In genomic region chr1:150516050-150516591, GRCh38 we compare ENCODE assay signal across 8 cellular contexts. TPM values are rescaled to one million over a fixed set of nuclear protein-coding genes. Genes with fewer than 3 reads are reported as not detected.
DNase-seq lines count a peak whose midpoint lies in the region; ATAC-seq and TF ChIP-seq lines count a peak whose summit lies in the region.

No MANE protein-coding gene starts in this region.

- POLR2A ChIA-PET in activated naive CD8-positive, alpha-beta T cell treated with anti-CD3 and anti-CD28 coated beads, Interleukin-2, amount 10 ng/mL, durations not matched to agents 7 days and 5 days (lab: Charles Lee): interaction anchor here (0.5 to 3.6 kb wide), 10 partner anchors 10 to 628 kb away, joined by 3 to 20 read pairs (median 4); partner anchors contain the start of genes MCL1, RPRD2 and TARS2

- peaks cover 3% of the 10 kb centered on the region for H3K36me3 Mint-ChIP-seq in T-helper 1 cell treated with Interleukin-12 subunit alpha and Interleukin-12 subunit beta and Interleukin-4 antibody, amounts not matched to agents 30 μg/mL and 1 μg/mL, for 36 hours (ENCODE audit: low read depth)
- H3K36me3 Mint-ChIP-seq in activated naive CD8-positive, alpha-beta T cell treated with anti-CD3 and anti-CD28 coated beads, Interleukin-2, amount 10 ng/mL, durations not matched to agents 7 days and 5 days: peaks cover 1% of the 10 kb centered on the region

- H3K4me1 Mint-ChIP-seq in T-helper 1 cell treated with Interleukin-12 subunit alpha and Interleukin-12 subunit beta and Interleukin-4 antibody, amounts not matched to agents 30 μg/mL and 1 μg/mL, for 36 hours (ENCODE audit: low read depth): peaks cover 15% of the 10 kb centered on the region
- peaks cover 13% of the 10 kb centered on the region for H3K4me1 Mint-ChIP-seq in activated naive CD8-positive, alpha-beta T cell treated with anti-CD3 and anti-CD28 coated beads, Interleukin-2, amount 10 ng/mL, durations not matched to agents 7 days and 5 days

- peak overlapping the region; percentile 26 for H3K27ac Mint-ChIP-seq in T-helper 1 cell treated with Interleukin-12 subunit alpha and Interleukin-12 subunit beta and Interleukin-4 antibody, amounts not matched to agents 30 μg/mL and 1 μg/mL, for 36 hours
- H3K27ac Mint-ChIP-seq in activated naive CD8-positive, alpha-beta T cell treated with anti-CD3 and anti-CD28 coated beads, Interleukin-2, amount 10 ng/mL, durations not matched to agents 7 days and 5 days: peak overlapping the region; percentile 75

- H3K79me2 ChIP-seq in smooth muscle cell (ENCODE audit: low read depth): no peaks in the 10 kb centered on the region

- H3F3A ChIP-seq in smooth muscle cell (ENCODE audit: low read depth): no peaks in the 10 kb centered on the region

- no peaks in the 10 kb centered on the region for H4K20me1 ChIP-seq in smooth muscle cell (ENCODE audit: low read depth)

- H3K4me2 ChIP-seq in smooth muscle cell: peak overlapping the region; percentile 96

- H3K27me3 Mint-ChIP-seq in T-helper 1 cell treated with Interleukin-12 subunit alpha and Interleukin-12 subunit beta and Interleukin-4 antibody, amounts not matched to agents 30 μg/mL and 1 μg/mL, for 36 hours (ENCODE audit: low read depth): no peaks in the 10 kb centered on the region
- peaks cover 3% of the 10 kb centered on the region for H3K27me3 Mint-ChIP-seq in activated naive CD8-positive, alpha-beta T cell treated with anti-CD3 and anti-CD28 coated beads, Interleukin-2, amount 10 ng/mL, durations not matched to agents 7 days and 5 days

- no peaks in the 10 kb centered on the region for H3K9me3 Mint-ChIP-seq in T-helper 1 cell treated with Interleukin-12 subunit alpha and Interleukin-12 subunit beta and Interleukin-4 antibody, amounts not matched to agents 30 μg/mL and 1 μg/mL, for 36 hours
- no peaks in the 10 kb centered on the region for H3K9me3 Mint-ChIP-seq in activated naive CD8-positive, alpha-beta T cell treated with anti-CD3 and anti-CD28 coated beads, Interleukin-2, amount 10 ng/mL, durations not matched to agents 7 days and 5 days

- no peak overlapping the region for H3K27ac ChIP-seq in iPS-18a (ENCODE audit: low read length)
- no peak overlapping the region for H3K27ac ChIP-seq in smooth muscle cell (ENCODE audit: low read depth)

- H3K4me1 ChIP-seq in iPS-18a (ENCODE audit: control insufficient read depth, low read depth, low read length) (no peaks in the 10 kb centered on the region), smooth muscle cell (ENCODE audit: low read depth) (peaks cover 8% of the 10 kb centered on the region)

- H2AFZ ChIP-seq in smooth muscle cell (ENCODE audit: low read depth): peak overlapping the region; percentile 72

- H3K4me3 Mint-ChIP-seq in T-helper 1 cell treated with Interleukin-12 subunit alpha and Interleukin-12 subunit beta and Interleukin-4 antibody, amounts not matched to agents 30 μg/mL and 1 μg/mL, for 36 hours: peak overlapping the region; percentile 92
- peak overlapping the region; percentile 89 for H3K4me3 Mint-ChIP-seq in activated naive CD8-positive, alpha-beta T cell treated with anti-CD3 and anti-CD28 coated beads, Interleukin-2, amount 10 ng/mL, durations not matched to agents 7 days and 5 days

- no peak for ATAC-seq in activated naive CD8-positive, alpha-beta T cell treated with anti-CD3 and anti-CD28 coated beads, Interleukin-2, amount 10 ng/mL, durations not matched to agents 7 days and 5 days (ENCODE audit: low read depth)

- WGBS in smooth muscle cell (ENCODE audit: low lambda C conversion rate): 9% methylated on average over 19 of the region's 19 CpGs

- H3K36me3 ChIP-seq in iPS-18a (ENCODE audit: control insufficient read depth, low read depth, low read length) (no peaks in the 10 kb centered on the region), smooth muscle cell (ENCODE audit: low read depth) (no peaks in the 10 kb centered on the region)

- peak overlapping the region; percentile 59 for H3K9ac ChIP-seq in iPS-18a (ENCODE audit: low read length)
- peak overlapping the region; percentile 50 for H3K9ac ChIP-seq in smooth muscle cell (ENCODE audit: low read depth)

- H3K4me3 ChIP-seq in iPS-18a (ENCODE audit: low read length) (peak overlapping the region; percentile 95), smooth muscle cell (peak overlapping the region; percentile 71)

- no peak for TF ChIP-seq CTCF in smooth muscle cell (IDR thresholded peaks at IDR 0.05; ENCODE audit: borderline replicate concordance, insufficient read depth, poor library complexity, severe bottlenecking)

- H3K9me3 ChIP-seq in iPS-18a (ENCODE audit: control insufficient read depth, low read depth, low read length) (no peaks in the 10 kb centered on the region), smooth muscle cell (replicated peaks; ENCODE audit: low read depth) (no peaks in the 10 kb centered on the region)

- H3K27me3 ChIP-seq in iPS-18a (ENCODE audit: control insufficient read depth, insufficient read depth, low read length): no peaks in the 10 kb centered on the region
- no peaks in the 10 kb centered on the region for H3K27me3 ChIP-seq in smooth muscle cell (ENCODE audit: low read depth)

- no peak for DNase-seq in T-helper 1 cell
- peak; percentile 41 for DNase-seq in NCI-H2171 (lab: John Stamatoyannopoulos, UW)
- no peak for DNase-seq in activated naive CD8-positive, alpha-beta T cell treated with anti-CD3 and anti-CD28 coated beads, Interleukin-2, amount 10 ng/mL, durations not matched to agents 7 days and 5 days
- no peak for DNase-seq in smooth muscle cell (lab: John Stamatoyannopoulos, UW; ENCODE audit: unreplicated experiment)
- no peak for DNase-seq in NCI-H2029 treated with DMSO at 0.1 percent for 48 hours (lab: John Stamatoyannopoulos, UW)
- DNase-seq in epidermal melanocyte (ENCODE audit: insufficient read length, low spot score): no peak

RNA-seq across cellular contexts. Expression of gene FALEC, which starts 0.6 kb away (rescaled TPM):
- under 1 TPM; 0.58 to 0.60 TPM for total RNA-seq in activated naive CD8-positive, alpha-beta T cell treated with anti-CD3 and anti-CD28 coated beads, Interleukin-2, amount 10 ng/mL, durations not matched to agents 7 days and 5 days
- total RNA-seq in smooth muscle cell: not detected in 2 replicates
- 0.62 and 1.2 TPM in 2 replicates for polyA plus RNA-seq in smooth muscle cell

RNA-seq across cellular contexts. Expression of gene ECM1, which starts 8.2 kb away (rescaled TPM):
- total RNA-seq in activated naive CD8-positive, alpha-beta T cell treated with anti-CD3 and anti-CD28 coated beads, Interleukin-2, amount 10 ng/mL, durations not matched to agents 7 days and 5 days: 1 to 10 TPM; 1.4 to 1.7 TPM
- 14.6 and 19.0 TPM in 2 replicates for total RNA-seq in smooth muscle cell
- polyA plus RNA-seq in smooth muscle cell: 32.0 and 36.1 TPM in 2 replicates

RNA-seq across cellular contexts. Expression of gene TARS2, which starts 28.9 kb away (rescaled TPM):
- total RNA-seq in activated naive CD8-positive, alpha-beta T cell treated with anti-CD3 and anti-CD28 coated beads, Interleukin-2, amount 10 ng/mL, durations not matched to agents 7 days and 5 days: 10 to 100 TPM; 41.6 to 42.9 TPM
- total RNA-seq in smooth muscle cell: 8.6 and 10.2 TPM in 2 replicates
- polyA plus RNA-seq in smooth muscle cell: 20.9 and 23.1 TPM in 2 replicates

RNA-seq across cellular contexts. Expression of gene ADAMTSL4, which starts 33.1 kb away (rescaled TPM):
- under 1 TPM; 0.11 to 0.30 TPM for total RNA-seq in activated naive CD8-positive, alpha-beta T cell treated with anti-CD3 and anti-CD28 coated beads, Interleukin-2, amount 10 ng/mL, durations not matched to agents 7 days and 5 days
- 2.4 and 6.4 TPM in 2 replicates for total RNA-seq in smooth muscle cell
- polyA plus RNA-seq in smooth muscle cell: 8.4 and 20.8 TPM in 2 replicates
